In the genomic region with DNA sequence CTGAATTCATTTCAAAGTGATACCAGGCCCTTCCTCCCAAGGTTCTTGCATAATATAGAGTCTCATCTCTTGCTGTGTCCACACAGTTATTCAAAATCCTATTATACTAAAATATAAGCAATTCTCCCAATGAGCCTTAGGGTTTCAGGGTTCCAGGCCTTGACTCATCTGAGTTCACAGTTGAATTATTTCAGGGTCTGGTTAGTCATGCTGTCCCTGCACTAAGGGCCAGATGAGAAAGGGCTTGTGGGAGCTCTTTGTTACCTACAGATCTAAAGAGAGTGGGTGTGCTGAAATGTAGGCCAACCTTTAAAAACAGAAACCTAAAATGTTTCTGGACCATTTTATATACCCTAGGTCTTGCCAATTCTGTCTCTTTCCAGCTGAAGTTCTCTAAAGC, we compare ENCODE assay signal across 20 cellular contexts.
DNase-seq lines count a peak whose midpoint lies in the region; ATAC-seq and TF ChIP-seq lines count a peak whose summit lies in the region.
"Had no signal": no experiment of that assay in that cellular context is flagged by ENCODE, and none has a peak within 500 bp of the region (broad histone marks: within the 10 kb centered on the region; RNA-seq: fewer than 3 reads in every experiment).

No MANE protein-coding gene starts in this region.

- no peak overlapping the region for H3K4ac ChIP-seq in mesenchymal stem cell (ENCODE audit: low read depth in 1 of 2, low read length in 2 of 2)

- no peaks in the 10 kb centered on the region for H3K36me3 ChIP-seq in mesenchymal stem cell (ENCODE audit: control insufficient read depth in 1 of 2, insufficient read depth in 2 of 2, low read depth in 1 of 2, low read length in 2 of 2)
- H3K36me3 ChIP-seq: BLaER1 treated with 17β-estradiol and CSF1 and Interleukin-3, amounts not matched to agents 10 nM and 100 nM had no signal

- no peak overlapping the region for H3K27ac ChIP-seq in foreskin keratinocyte
- H3K27ac ChIP-seq in mesenchymal stem cell (ENCODE audit: low read length, poor library complexity, severe bottlenecking) = no peak overlapping the region
- H3K27ac ChIP-seq: BLaER1 treated with 17β-estradiol and CSF1 and Interleukin-3, amounts not matched to agents 10 nM and 100 nM had no signal

- no peak overlapping the region for H2BK15ac ChIP-seq in mesenchymal stem cell (ENCODE audit: low read depth, poor library complexity, severe bottlenecking)

- no peak overlapping the region for H3K27ac Mint-ChIP-seq in effector memory CD8-positive, alpha-beta T cell
- H3K27ac Mint-ChIP-seq: B cell; CD8-positive, alpha-beta T cell; HFFc6 had no signal

- peak; percentile 58 for ATAC-seq in foreskin keratinocyte
- no peak for ATAC-seq in effector memory CD8-positive, alpha-beta T cell (replicated peaks)
- ATAC-seq: CD8-positive, alpha-beta T cell; HCT116; HepG2 had no signal

- no peak overlapping the region for H3K23ac ChIP-seq in mesenchymal stem cell (ENCODE audit: low read length in 2 of 2)

- H3K4me1 Mint-ChIP-seq in effector memory CD8-positive, alpha-beta T cell (ENCODE audit: low read depth in 2 of 2) = no peaks in the 10 kb centered on the region
- H3K4me1 Mint-ChIP-seq: B cell had no signal

- no peaks in the 10 kb centered on the region for H3K27me3 Mint-ChIP-seq in effector memory CD8-positive, alpha-beta T cell
- H3K27me3 Mint-ChIP-seq: B cell had no signal

- no peak overlapping the region for H3K4me3 Mint-ChIP-seq in effector memory CD8-positive, alpha-beta T cell
- H3K4me3 Mint-ChIP-seq: B cell; CD8-positive, alpha-beta T cell; HFFc6 had no signal

- H2BK12ac ChIP-seq in mesenchymal stem cell (ENCODE audit: low read length in 2 of 2) = no peak overlapping the region

- no peak for TF ChIP-seq CTCF in foreskin keratinocyte (conservative IDR thresholded peaks at IDR 0.05)

- H3K14ac ChIP-seq in mesenchymal stem cell (ENCODE audit: low read length in 2 of 2) = no peak overlapping the region

- intact Hi-C loops in posterior cingulate gyrus (cut with DNase I) = no loop called here

- no peak overlapping the region for H4K8ac ChIP-seq in mesenchymal stem cell (ENCODE audit: low read length)

- H3K4me1 ChIP-seq in foreskin keratinocyte = no peaks in the 10 kb centered on the region
- H3K4me1 ChIP-seq in mesenchymal stem cell (ENCODE audit: control insufficient read depth, insufficient read depth, low read depth, low read length) = no peaks in the 10 kb centered on the region
- H3K4me1 ChIP-seq: BLaER1 treated with 17β-estradiol and CSF1 and Interleukin-3, amounts not matched to agents 10 nM and 100 nM had no signal

- no peaks in the 10 kb centered on the region for H3K36me3 Mint-ChIP-seq in effector memory CD8-positive, alpha-beta T cell (ENCODE audit: insufficient read depth)
- H3K36me3 Mint-ChIP-seq: CD8-positive, alpha-beta T cell had no signal

- no peaks in the 10 kb centered on the region for H3K9me3 ChIP-seq in mesenchymal stem cell (ENCODE audit: control insufficient read depth, low read length)
- H3K9me3 ChIP-seq: BLaER1 treated with 17β-estradiol and CSF1 and Interleukin-3, amounts not matched to agents 10 nM and 100 nM had no signal

- no peak overlapping the region for H4K91ac ChIP-seq in mesenchymal stem cell (ENCODE audit: low read length)

- H2AK5ac ChIP-seq in mesenchymal stem cell (ENCODE audit: low read length, severe bottlenecking) = no peak overlapping the region

- H2AFZ ChIP-seq in mesenchymal stem cell (ENCODE audit: low read depth, low read length) = no peak overlapping the region

- no peak overlapping the region for H2BK5ac ChIP-seq in mesenchymal stem cell (ENCODE audit: low read depth, low read length, poor library complexity, severe bottlenecking)

- peak; percentile 3 for DNase-seq in HT1080 (ENCODE audit: low read depth)
- no peak for DNase-seq in foreskin keratinocyte
- peak; percentile 12 for DNase-seq in midbrain (lab: John Stamatoyannopoulos, UW)
- DNase-seq in renal cortical epithelial cell (ENCODE audit: low read depth) = peak; percentile 56
- DNase-seq in effector memory CD8-positive, alpha-beta T cell = no peak
- no peak for DNase-seq in mesenchymal stem cell
- DNase-seq in posterior cingulate gyrus = no peak
- DNase-seq in activated CD8-positive, alpha-beta memory T cell treated with anti-CD3 and anti-CD28 coated beads, Interleukin-2, amount 50 U/mL, for 4 hours = no peak
- DNase-seq: 8988T; Calu3; CD8-positive, alpha-beta T cell; DMS79 treated with DMSO at 0.1 percent for 48 hours; GF-D8; GOT3; H7; HFFc6 had no signal

- H3K27me3 ChIP-seq in foreskin keratinocyte (no peaks in the 10 kb centered on the region), mesenchymal stem cell (ENCODE audit: control insufficient read depth in 1 of 2, insufficient read depth in 1 of 2, low read length in 2 of 2) (no peaks in the 10 kb centered on the region)
- H3K27me3 ChIP-seq: BLaER1 treated with 17β-estradiol and CSF1 and Interleukin-3, amounts not matched to agents 10 nM and 100 nM had no signal

- no peak overlapping the region for H3K4me3 ChIP-seq in mesenchymal stem cell (ENCODE audit: insufficient read depth in 1 of 2, low read depth in 1 of 2, low read length in 2 of 2)
- H3K4me3 ChIP-seq: BLaER1 treated with 17β-estradiol and CSF1 and Interleukin-3, amounts not matched to agents 10 nM and 100 nM had no signal

- no peaks in the 10 kb centered on the region for H3K79me1 ChIP-seq in mesenchymal stem cell (replicated peaks; ENCODE audit: low read length, poor library complexity, severe bottlenecking)

- no peak overlapping the region for H3K18ac ChIP-seq in mesenchymal stem cell (ENCODE audit: low read depth in 1 of 2, low read length in 2 of 2)

- H3K4me2 ChIP-seq in mesenchymal stem cell (ENCODE audit: low read length, poor library complexity, severe bottlenecking) = no peak overlapping the region
- H3K4me2 ChIP-seq: BLaER1 treated with 17β-estradiol and CSF1 and Interleukin-3, amounts not matched to agents 10 nM and 100 nM had no signal

- no peak overlapping the region for H2BK120ac ChIP-seq in mesenchymal stem cell (ENCODE audit: low read depth, low read length)

- peaks cover 3 to 11% of the 10 kb centered on the region in 2 donors for H3K9me3 Mint-ChIP-seq in effector memory CD8-positive, alpha-beta T cell
- H3K9me3 Mint-ChIP-seq: CD8-positive, alpha-beta T cell had no signal

- H3K9ac ChIP-seq in mesenchymal stem cell (ENCODE audit: low read length) = no peak overlapping the region
- H3K9ac ChIP-seq: BLaER1 treated with 17β-estradiol and CSF1 and Interleukin-3, amounts not matched to agents 10 nM and 100 nM had no signal

Comparison
In these comparisons a context has a peak if more than half of its experiments do, and no peak if none do; other contexts are left out.
1. DNase-seq: peak in HT1080 (single experiment), midbrain (single experiment) and renal cortical epithelial cell (single experiment); none in foreskin keratinocyte (0 of 2), effector memory CD8-positive, alpha-beta T cell (0 of 3), mesenchymal stem cell (single experiment), posterior cingulate gyrus (0 of 10) and activated CD8-positive, alpha-beta memory T cell treated with anti-CD3 and anti-CD28 coated beads, Interleukin-2, amount 50 U/mL, for 4 hours (single experiment).